8 cellular contexts compared by ENCODE assay signal in genomic region chr1:92080128-92080985, GRCh38. TPM values are rescaled to one million over a fixed set of nuclear protein-coding genes. Genes with fewer than 3 reads are reported as not detected.
DNase-seq lines count a peak whose midpoint lies in the region; ATAC-seq and TF ChIP-seq lines count a peak whose summit lies in the region.

BTBD8 (plus strand) TSS chr1:92080345; CDS start chr1:92080572, 227 bp downstream.

- TF ChIP-seq CTCF in right lobe of liver (IDR thresholded peaks at IDR 0.05): peak in 1 of 4 donors; percentile 12

- WGBS in right lobe of liver (ENCODE audit: insufficient coverage, low coverage, low lambda C conversion rate, missing lambda C conversion rate): 3% methylated on average over 22 of the region's 55 CpGs

- DNase-seq in NCI-H69 (lab: John Stamatoyannopoulos, UW) (peak; percentile 56), dermis microvascular lymphatic vessel endothelial cell (ENCODE audit: low read depth in 2 of 2) (peak; percentile 9 to 43), right lobe of liver (peak; percentile 85 to 90 (median 87))
- DNase-seq in activated CD4-positive, alpha-beta T cell treated with anti-CD3 and anti-CD28 coated beads, Interleukin-2, amount 50 U/mL, for 4 hours: peak; percentile 85 to 87
- peak; percentile 85 for DNase-seq in stimulated activated CD4-positive, alpha-beta T cell treated with anti-CD3 and anti-CD28 coated beads, Interleukin-4, amount 100 ng/mL, for 1 hour

- peak within 1 kb of the TSS; percentile 86 for H3K4me2 ChIP-seq in BLaER1

- peak; percentile 41 for TF ChIP-seq POLR2A in right lobe of liver (IDR thresholded peaks at IDR 0.05)

- H3K4me3 ChIP-seq in BLaER1: peak within 1 kb of the TSS; percentile 73
- peak within 1 kb of the TSS; percentile 56 to 90 (median 77) for H3K4me3 ChIP-seq in right lobe of liver

- ATAC-seq in GM19351 (IDR thresholded peaks at IDR 0.05; ENCODE audit: unreplicated experiment) (peak; percentile 97), HG03469 (IDR thresholded peaks at IDR 0.05; ENCODE audit: unreplicated experiment) (peak; percentile 88), right lobe of liver (peak; percentile 95 to 96 (median 96))

- H4K20me1 ChIP-seq in BLaER1: no peaks in the 10 kb centered on the region

- H3K4me1 ChIP-seq in BLaER1 (peaks cover 13% of the 10 kb centered on the region), right lobe of liver (peaks cover 0 to 5% (median 2%) of the 10 kb centered on the region in 4 donors)

- intact Hi-C loops in right lobe of liver (cut with DNase I): no loop called here

- peaks cover 4% of the 10 kb centered on the region; the same call in 1 of the 2 replicates for H3K36me3 ChIP-seq in BLaER1
- H3K36me3 ChIP-seq in right lobe of liver: no peaks in the 10 kb centered on the region

- H3K27ac ChIP-seq in BLaER1 (peak within 1 kb of the TSS; percentile 64), right lobe of liver (peak within 1 kb of the TSS; percentile 4 to 81 (median 61))

- H3K9me3 ChIP-seq in BLaER1 (peaks cover 22% of the 10 kb centered on the region), right lobe of liver (no peaks in the 10 kb centered on the region)

- no peaks in the 10 kb centered on the region; the same call in 1 of the 2 replicates for H3K27me3 ChIP-seq in BLaER1
- no peaks in the 10 kb centered on the region for H3K27me3 ChIP-seq in right lobe of liver

- H3K9ac ChIP-seq in BLaER1: peak within 1 kb of the TSS; percentile 77

RNA-seq across cellular contexts. Expression of gene BTBD8, which starts in this region (rescaled TPM):
- total RNA-seq in dermis microvascular lymphatic vessel endothelial cell: 1.3 and 2.3 TPM in 2 replicates
- 1 to 10 TPM; 1.8 to 3.0 (median 2.1) TPM for total RNA-seq in right lobe of liver

Comparison
In these comparisons a context has a peak if more than half of its experiments do, and no peak if none do; other contexts are left out.
1. Peak in every context shown above with its lines: DNase-seq, ATAC-seq, H3K4me3 ChIP-seq and H3K27ac ChIP-seq.
2. DNase-seq: peak in every context shown above with its lines; median percentile 87 in right lobe of liver; 86 in activated CD4-positive, alpha-beta T cell treated with anti-CD3 and anti-CD28 coated beads, Interleukin-2, amount 50 U/mL, for 4 hours; 85 in stimulated activated CD4-positive, alpha-beta T cell treated with anti-CD3 and anti-CD28 coated beads, Interleukin-4, amount 100 ng/mL, for 1 hour; 56 in NCI-H69; 26 in dermis microvascular lymphatic vessel endothelial cell.